8 cellular contexts compared by ENCODE assay signal in genomic region chr5:173888473-173889135, GRCh38. TPM values are rescaled to one million over a fixed set of nuclear protein-coding genes. Genes with fewer than 3 reads are reported as not detected.
DNase-seq lines count a peak whose midpoint lies in the region; ATAC-seq and TF ChIP-seq lines count a peak whose summit lies in the region.

No MANE protein-coding gene starts in this region.

- H3K36me3 ChIP-seq in H7 (replicated peaks; ENCODE audit: control insufficient read depth, insufficient read depth, low read length) (no peaks in the 10 kb centered on the region), prostate gland (no peaks in the 10 kb centered on the region)

- no peak for TF ChIP-seq POLR2A in prostate gland (IDR thresholded peaks at IDR 0.05)

- no peak for TF ChIP-seq CTCF in 22Rv1 (IDR thresholded peaks at IDR 0.05)
- TF ChIP-seq CTCF in foreskin keratinocyte (conservative IDR thresholded peaks at IDR 0.05): no peak
- no peak for TF ChIP-seq CTCF in prostate gland (IDR thresholded peaks at IDR 0.05)

- peak overlapping the region; percentile 65 for H3K4me3 ChIP-seq in H7 (ENCODE audit: insufficient read depth, low read depth, low read length)
- H3K4me3 ChIP-seq in prostate gland: peak overlapping the region; percentile 70 to 71

- intact Hi-C loops in prostate gland (cut with DNase I): loop anchor here (2.0 to 10.0 kb wide), 5 partner anchors 32 to 271 kb away; partner anchors contain the start of gene BOD1

- ATAC-seq in foreskin keratinocyte (no peak), HG02981 (IDR thresholded peaks at IDR 0.05; ENCODE audit: unreplicated experiment) (no peak), HG03457 (IDR thresholded peaks at IDR 0.05; ENCODE audit: unreplicated experiment) (no peak), HG03469 (IDR thresholded peaks at IDR 0.05; ENCODE audit: unreplicated experiment) (no peak)

- DNase-seq in H7 (peak; percentile 57), foreskin keratinocyte (no peak), prostate gland (ENCODE audit: low spot score) (no peak)
- DNase-seq in activated CD8-positive, alpha-beta memory T cell treated with anti-CD3 and anti-CD28 coated beads, Interleukin-2, amount 50 U/mL, for 4 hours: peak; percentile 26

- H3K27me3 ChIP-seq in H7 (ENCODE audit: control insufficient read depth, insufficient read depth, low read length) (no peaks in the 10 kb centered on the region), foreskin keratinocyte (no peaks in the 10 kb centered on the region), prostate gland (replicated peaks; ENCODE audit: insufficient read depth) (no peaks in the 10 kb centered on the region)

- H3K27ac ChIP-seq in 22Rv1 (peak overlapping the region; percentile 63), foreskin keratinocyte (peak overlapping the region; percentile 17), prostate gland (peak overlapping the region; percentile 78 to 90)

- WGBS in prostate gland: under 1% methylated on average over 37 of the region's 37 CpGs

- no peaks in the 10 kb centered on the region for H3K9me3 ChIP-seq in prostate gland

- peaks cover 29% of the 10 kb centered on the region for H3K4me1 ChIP-seq in foreskin keratinocyte
- peaks cover 5% of the 10 kb centered on the region for H3K4me1 ChIP-seq in prostate gland (replicated peaks)

RNA-seq across cellular contexts. Expression of gene CPEB4, which starts 0.5 kb away (rescaled TPM):
- total RNA-seq in H7 (2014; rRNA removed; shearing (Covaris generic)): 7.0 and 8.3 TPM in 2 replicates
- total RNA-seq in foreskin keratinocyte (9.0 and 10.6 TPM in 2 replicates), prostate gland (10 to 100 TPM; 36.5 to 45.3 TPM)
- polyA plus RNA-seq in foreskin keratinocyte: 1.0 and 1.2 TPM in 2 replicates

Comparison
In these comparisons a context has a peak if more than half of its experiments do, and no peak if none do; other contexts are left out.
1. H3K27ac ChIP-seq: peak in every context shown above with its lines; median percentile 84 in prostate gland; 63 in 22Rv1; 17 in foreskin keratinocyte.
2. DNase-seq: peak in H7 (single experiment) and activated CD8-positive, alpha-beta memory T cell treated with anti-CD3 and anti-CD28 coated beads, Interleukin-2, amount 50 U/mL, for 4 hours (single experiment); none in foreskin keratinocyte (0 of 2) and prostate gland (single experiment).